Comparison of ENCODE assay signal across 27 cellular contexts in genomic region chr17:67113481-67113880, GRCh38.
DNase-seq lines count a peak whose midpoint lies in the region; ATAC-seq, FAIRE-seq and TF ChIP-seq lines count a peak whose summit lies in the region.
"Had no signal": no experiment of that assay in that cellular context is flagged by ENCODE, and none has a peak within 500 bp of the region (broad histone marks: within the 10 kb centered on the region; RNA-seq: fewer than 3 reads in every experiment).

No MANE protein-coding gene starts in this region.

- H3K27ac ChIP-seq in WERI-Rb-1, result no peak overlapping the region
- H3K27ac ChIP-seq: BLaER1 had no signal

- H3K4me3 ChIP-seq in WERI-Rb-1 (ENCODE audit: low read depth, low read length), result no peak overlapping the region
- H3K4me3 ChIP-seq: BLaER1, GM12878 had no signal

- peaks cover 74% of the 10 kb centered on the region for H3K36me3 ChIP-seq in WERI-Rb-1

- peaks cover 37% of the 10 kb centered on the region for H3K4me1 Mint-ChIP-seq in chondrocyte (ENCODE audit: low read depth)
- H3K4me1 Mint-ChIP-seq: CD14-positive monocyte had no signal

- H3K27me3 Mint-ChIP-seq in chondrocyte (ENCODE audit: low read depth), result no peaks in the 10 kb centered on the region
- H3K27me3 Mint-ChIP-seq: CD4-positive, alpha-beta memory T cell; CD4-positive, CD25-positive, alpha-beta regulatory T cell; CD8-positive, alpha-beta memory T cell had no signal

- no peaks in the 10 kb centered on the region for H3K27me3 ChIP-seq in WERI-Rb-1 (ENCODE audit: insufficient read depth, low read depth, severe bottlenecking)
- H3K27me3 ChIP-seq: BE2C, BLaER1 had no signal

- no peak overlapping the region for H3K4me3 Mint-ChIP-seq in chondrocyte (ENCODE audit: unreplicated experiment)
- H3K4me3 Mint-ChIP-seq: CD14-positive monocyte; CD4-positive, CD25-positive, alpha-beta regulatory T cell; CD8-positive, alpha-beta memory T cell had no signal

- DNase-seq in H54 (ENCODE audit: insufficient read length, low spot score) (no peak), WERI-Rb-1 (peak; percentile 33), kidney tubule cell (ENCODE audit: low spot score) (peak; percentile 66), NCI-H2227 treated with DMSO at 0.1 percent for 48 hours (lab: John Stamatoyannopoulos, UW) (no peak), chondrocyte (ENCODE audit: low spot score) (no peak)
- DNase-seq: 8988T; ACHN; BE2C; C1 segment of cervical spinal cord; CD4-positive, alpha-beta memory T cell; CD4-positive, CD25-positive, alpha-beta regulatory T cell; CD8-positive, alpha-beta memory T cell; COR-L47; DMS 273 treated with DMSO at 0.1 percent for 48 hours; DMS153; DMS53; DMS79; DND-41; EL; GDM1 had no signal

- no peak for ATAC-seq in HG02970 (IDR thresholded peaks at IDR 0.05; ENCODE audit: low FRiP score, unreplicated experiment)
- ATAC-seq: GM12878 had no signal

- peaks cover 46% of the 10 kb centered on the region for H3K36me3 Mint-ChIP-seq in chondrocyte (ENCODE audit: low read depth)

- H3K9me3 Mint-ChIP-seq in chondrocyte (ENCODE audit: low read depth), result peaks cover 23% of the 10 kb centered on the region

- peak; percentile 70 for FAIRE-seq in H54 (lab: Jason Lieb, UNC)
- FAIRE-seq: A204.1, GM12878, GM12892, GM18507 had no signal

- H3K27ac Mint-ChIP-seq in chondrocyte (ENCODE audit: unreplicated experiment), result no peak overlapping the region

- peaks cover 8% of the 10 kb centered on the region for H3K9me3 ChIP-seq in WERI-Rb-1 (ENCODE audit: severe bottlenecking)
- H3K9me3 ChIP-seq: BE2C had no signal

- TF ChIP-seq CTCF in WERI-Rb-1 (IDR thresholded peaks at IDR 0.05; ENCODE audit: low read depth, low read length), result no peak
- no peak for TF ChIP-seq CTCF in chondrocyte (IDR thresholded peaks at IDR 0.05)

- no peak for TF ChIP-seq POLR2A in H54 (IDR thresholded peaks at IDR 0.05; ENCODE audit: low read depth, low read length)

Comparison
In these comparisons a context has a peak if more than half of its experiments do, and no peak if none do; other contexts are left out.
1. DNase-seq: peak in WERI-Rb-1 (single experiment) and kidney tubule cell (single experiment); none in H54 (single experiment), NCI-H2227 treated with DMSO at 0.1 percent for 48 hours (single experiment) and chondrocyte (single experiment).